Comparison of ENCODE assay signal across 10 cellular contexts in the genomic region with DNA sequence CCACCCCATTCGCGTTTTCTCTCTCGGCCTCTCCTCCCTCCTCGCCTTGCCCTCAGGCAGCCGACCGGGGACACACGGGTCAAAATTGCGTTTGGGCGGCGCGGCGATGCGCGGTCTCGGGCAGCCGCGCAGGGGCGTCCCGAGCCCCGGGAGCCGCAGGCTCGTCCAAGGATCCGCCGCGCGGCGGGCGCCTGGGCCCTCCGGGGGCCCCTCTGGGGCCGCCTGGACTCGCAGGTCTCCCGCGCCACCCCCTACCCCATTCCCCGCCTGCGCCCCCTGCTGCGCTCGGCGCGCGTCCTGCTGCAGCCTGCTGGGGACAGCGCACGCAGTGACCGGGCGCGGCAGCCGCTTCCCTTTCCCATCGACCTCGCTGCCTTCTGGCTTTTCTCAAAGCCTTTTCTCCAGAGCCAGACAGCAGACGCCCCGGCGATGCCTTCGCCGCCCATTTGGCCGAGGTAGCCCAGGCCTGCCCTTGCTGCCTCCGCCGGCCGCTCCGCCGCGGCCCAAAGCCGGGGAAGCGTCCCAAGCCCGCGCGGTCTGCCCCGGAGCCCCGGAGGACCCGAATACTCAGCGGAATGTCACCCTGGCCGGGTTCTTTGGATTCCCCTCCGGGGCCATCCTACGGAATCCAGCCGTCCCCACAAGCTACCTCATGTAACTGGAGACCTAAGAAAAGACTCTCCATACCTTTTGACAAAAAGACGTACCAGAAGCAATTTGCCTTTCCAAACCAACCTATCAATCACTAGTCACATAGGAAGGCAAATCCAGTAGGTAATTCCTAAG. TPM values are rescaled to one million over a fixed set of nuclear protein-coding genes. Genes with fewer than 3 reads are reported as not detected.
A peak's percentile ranks its signal among the peaks of the same experiment; 100 is the strongest.
DNase-seq lines count a peak whose midpoint lies in the region; TF ChIP-seq lines count a peak whose summit lies in the region.
"Had no signal": no experiment of that assay in that cellular context is flagged by ENCODE, and none has a peak within 500 bp of the region (broad histone marks: within the 10 kb centered on the region; RNA-seq: fewer than 3 reads in every experiment).

No MANE protein-coding gene starts in this region.

- DNase-seq in NCI-H1417 (lab: John Stamatoyannopoulos, UW), result peak; percentile 22 to 85 (median 79)
- no peak for DNase-seq in NCI-H1417 treated with DMSO at 0.1 percent for 48 hours (lab: John Stamatoyannopoulos, UW)
- DNase-seq in astrocyte of the hippocampus (ENCODE audit: low read depth, low spot score), result peak; percentile 56
- peak; percentile 92 for DNase-seq in islet precursor cell
- no peak for DNase-seq in stomach
- DNase-seq in UCSD-AML1 (lab: John Stamatoyannopoulos, UW; ENCODE audit: unreplicated experiment), result no peak
- DNase-seq in SHP77 treated with DMSO at 0.1 percent for 48 hours (lab: John Stamatoyannopoulos, UW), result no peak
- no peak for DNase-seq in HPDE6-E6E7 (ENCODE audit: extremely low spot score)

- H3K4me1 ChIP-seq in stomach, result peaks cover 6 to 20% (median 17%) of the 10 kb centered on the region in 4 donors
- H3K4me1 ChIP-seq: BLaER1 treated with 17β-estradiol and CSF1 and Interleukin-3, amounts not matched to agents 10 nM and 100 nM had no signal

- TF ChIP-seq EP300 in stomach (IDR thresholded peaks at IDR 0.05), result no peak

- peaks cover 0 to 81% (median 48%) of the 10 kb centered on the region in 3 donors for H3K27me3 ChIP-seq in stomach
- H3K27me3 ChIP-seq: BLaER1 treated with 17β-estradiol and CSF1 and Interleukin-3, amounts not matched to agents 10 nM and 100 nM had no signal

- 3 to 7% (median 4%) methylated on average over 37 to 74 of the region's 74 CpGs for WGBS in stomach, 5 donors

- no peak overlapping the region for H3K27ac ChIP-seq in stomach
- H3K27ac ChIP-seq: BLaER1 treated with 17β-estradiol and CSF1 and Interleukin-3, amounts not matched to agents 10 nM and 100 nM had no signal

- H3K36me3 ChIP-seq in stomach, result no peaks in the 10 kb centered on the region
- H3K36me3 ChIP-seq: BLaER1 treated with 17β-estradiol and CSF1 and Interleukin-3, amounts not matched to agents 10 nM and 100 nM had no signal

- no peaks in the 10 kb centered on the region for H3K9me3 ChIP-seq in stomach

- peak overlapping the region; percentile 45 to 69 (median 53) for H3K4me3 ChIP-seq in stomach
- H3K4me3 ChIP-seq: BLaER1 treated with 17β-estradiol and CSF1 and Interleukin-3, amounts not matched to agents 10 nM and 100 nM had no signal

- intact Hi-C loops in stomach (cut with DNase I; ENCODE audit: low total_unique reads), result no loop called here

- TF ChIP-seq POLR2A in stomach (IDR thresholded peaks at IDR 0.05), result no peak

- peak in 1 of 7 experiments; percentile 6 for TF ChIP-seq CTCF in stomach (IDR thresholded peaks at IDR 0.05)

RNA-seq across cellular contexts. Expression of gene POU4F2, which starts 16.5 kb away (rescaled TPM):
- total RNA-seq in stomach, result not detected
- polyA plus RNA-seq in stomach, result not detected
- total RNA-seq: HT1080 had no signal

Comparison
In these comparisons a context has a peak if more than half of its experiments do, and no peak if none do; other contexts are left out.
1. DNase-seq: peak in NCI-H1417 (3 of 3), astrocyte of the hippocampus (single experiment) and islet precursor cell (single experiment); none in NCI-H1417 treated with DMSO at 0.1 percent for 48 hours (single experiment), stomach (single experiment), UCSD-AML1 (single experiment), SHP77 treated with DMSO at 0.1 percent for 48 hours (single experiment) and HPDE6-E6E7 (single experiment).